In genomic region chr7:32871624-32872371, GRCh38 we compare ENCODE assay signal across 14 cellular contexts. TPM values are rescaled to one million over a fixed set of nuclear protein-coding genes. Genes with fewer than 3 reads are reported as not detected.
DNase-seq lines count a peak whose midpoint lies in the region; ATAC-seq, FAIRE-seq and TF ChIP-seq lines count a peak whose summit lies in the region.
"Had no signal": no experiment of that assay in that cellular context is flagged by ENCODE, and none has a peak within 500 bp of the region (broad histone marks: within the 10 kb centered on the region; RNA-seq: fewer than 3 reads in every experiment).

No MANE protein-coding gene starts in this region.

- H3K27me3 Mint-ChIP-seq in activated T-helper 1 cell treated with anti-CD3 and anti-CD28 coated beads, Interleukin-12 subunit alpha, Interleukin-12 subunit beta, Interleukin-2, Interleukin-4 antibody, amounts not matched to agents 30 ng/mL and 10 ng/mL and 1 ng/mL, durations not matched to agents 14 hours and 24 hours and 36 hours (ENCODE audit: insufficient read depth) = no peaks in the 10 kb centered on the region
- no peaks in the 10 kb centered on the region for H3K27me3 Mint-ChIP-seq in activated naive CD4-positive, alpha-beta T cell treated with anti-CD3 and anti-CD28 coated beads for 36 hours (ENCODE audit: low read depth)
- H3K27me3 Mint-ChIP-seq: central memory CD8-positive, alpha-beta T cell had no signal

- H3K27ac ChIP-seq in PC-9 = no peak overlapping the region
- H3K27ac ChIP-seq: KMS-11, RWPE1, spleen had no signal

- H3K36me3 ChIP-seq in PC-9 (ENCODE audit: low read depth) = peaks cover 62% of the 10 kb centered on the region

- H4K20me1 ChIP-seq in PC-9 (ENCODE audit: insufficient read depth) = peaks cover 21% of the 10 kb centered on the region

- H3K9me3 ChIP-seq in PC-9 (ENCODE audit: insufficient read depth, low read depth) = no peaks in the 10 kb centered on the region
- H3K9me3 ChIP-seq: spleen had no signal

- POLR2A ChIA-PET in PC-9 (lab: Charles Lee; ENCODE audit: unreplicated experiment) = no interaction called here

- H3K27me3 ChIP-seq in PC-9 (ENCODE audit: insufficient read depth, low read depth) = no peaks in the 10 kb centered on the region
- H3K27me3 ChIP-seq: spleen had no signal

- H3K36me3 Mint-ChIP-seq in activated T-helper 1 cell treated with anti-CD3 and anti-CD28 coated beads, Interleukin-12 subunit alpha, Interleukin-12 subunit beta, Interleukin-2, Interleukin-4 antibody, amounts not matched to agents 30 ng/mL and 10 ng/mL and 1 ng/mL, durations not matched to agents 14 hours and 24 hours and 36 hours (ENCODE audit: low read depth) = peaks cover 55% of the 10 kb centered on the region
- H3K36me3 Mint-ChIP-seq in activated naive CD4-positive, alpha-beta T cell treated with anti-CD3 and anti-CD28 coated beads for 36 hours (ENCODE audit: low read depth) = peaks cover 51% of the 10 kb centered on the region

- H2AFZ ChIP-seq in PC-9 = no peak overlapping the region

- peaks cover 16% of the 10 kb centered on the region for H3K79me2 ChIP-seq in PC-9 (ENCODE audit: low read depth)

- no peak for DNase-seq in Right ventricle myocardium inferior (ENCODE audit: missing footprints)
- no peak for DNase-seq in cardiac septum (ENCODE audit: low spot score)
- DNase-seq in activated T-helper 1 cell treated with anti-CD3 and anti-CD28 coated beads, Interleukin-12 subunit alpha, Interleukin-12 subunit beta, Interleukin-2, Interleukin-4 antibody, amounts not matched to agents 30 ng/mL and 10 ng/mL and 1 ng/mL, durations not matched to agents 14 hours and 24 hours and 36 hours (ENCODE audit: low spot score) = no peak
- DNase-seq in PC-9 = no peak
- no peak for DNase-seq in GM19239 (ENCODE audit: insufficient read length, low spot score)
- DNase-seq in GF-D8 (lab: John Stamatoyannopoulos, UW) = no peak
- DNase-seq in activated naive CD4-positive, alpha-beta T cell treated with anti-CD3 and anti-CD28 coated beads for 36 hours = no peak
- DNase-seq: NCI-H2227 treated with DMSO at 0.1 percent for 48 hours, nephron progenitor cell, spleen had no signal

- H3F3A ChIP-seq in PC-9 (ENCODE audit: insufficient read depth, low read depth) = peaks cover 5% of the 10 kb centered on the region; the same call in 1 of the 2 replicates

- no TSS peak for BruUV-seq in PC-9 (replicated peaks; lab: Mats Ljungman, UMichigan)

- ATAC-seq in Right ventricle myocardium inferior = peak; percentile 34
- peak; percentile 69 for ATAC-seq in HG02973 (IDR thresholded peaks at IDR 0.05; ENCODE audit: unreplicated experiment)

- no peak overlapping the region for H3K4me2 ChIP-seq in PC-9
- H3K4me2 ChIP-seq: KMS-11 had no signal

- H3K27ac Mint-ChIP-seq in activated T-helper 1 cell treated with anti-CD3 and anti-CD28 coated beads, Interleukin-12 subunit alpha, Interleukin-12 subunit beta, Interleukin-2, Interleukin-4 antibody, amounts not matched to agents 30 ng/mL and 10 ng/mL and 1 ng/mL, durations not matched to agents 14 hours and 24 hours and 36 hours = peak overlapping the region; percentile 40
- H3K27ac Mint-ChIP-seq in activated naive CD4-positive, alpha-beta T cell treated with anti-CD3 and anti-CD28 coated beads for 36 hours = no peak overlapping the region
- H3K27ac Mint-ChIP-seq: nephron progenitor cell had no signal

- CTCF ChIA-PET in PC-9 (lab: Charles Lee) = no interaction called here
- CTCF ChIA-PET in activated naive CD4-positive, alpha-beta T cell treated with anti-CD3 and anti-CD28 coated beads for 36 hours (lab: Charles Lee) = interaction anchor here (1.7 kb wide), 2 partner anchors 19 to 71 kb away, joined by 3 to 4 read pairs; no protein-coding TSS in a partner anchor

- no peaks in the 10 kb centered on the region; the same call in 1 of the 2 replicates for H3K9me2 ChIP-seq in PC-9 (ENCODE audit: insufficient read depth)

- intact Hi-C loops in Right ventricle myocardium inferior (cut with DNase I) (no loop called here), cardiac septum (cut with DNase I) (no loop called here), PC-9 (cut with micrococcal nuclease; ENCODE audit: unreplicated experiment) (no loop called here)
- intact Hi-C loops in activated T-helper 1 cell treated with anti-CD3 and anti-CD28 coated beads, Interleukin-12 subunit alpha, Interleukin-12 subunit beta, Interleukin-2, Interleukin-4 antibody, amounts not matched to agents 30 ng/mL and 10 ng/mL and 1 ng/mL, durations not matched to agents 14 hours and 24 hours and 36 hours (cut with micrococcal nuclease) = loop anchor here (1.0 kb wide), 1 partner anchor 19 kb away; no protein-coding TSS in a partner anchor
- intact Hi-C loops in activated naive CD4-positive, alpha-beta T cell treated with anti-CD3 and anti-CD28 coated beads for 36 hours (cut with micrococcal nuclease) = loop anchor here (2.0 kb wide), 1 partner anchor 13 kb away; no protein-coding TSS in a partner anchor

- no peak overlapping the region for H3K4me3 Mint-ChIP-seq in activated T-helper 1 cell treated with anti-CD3 and anti-CD28 coated beads, Interleukin-12 subunit alpha, Interleukin-12 subunit beta, Interleukin-2, Interleukin-4 antibody, amounts not matched to agents 30 ng/mL and 10 ng/mL and 1 ng/mL, durations not matched to agents 14 hours and 24 hours and 36 hours
- H3K4me3 Mint-ChIP-seq in activated naive CD4-positive, alpha-beta T cell treated with anti-CD3 and anti-CD28 coated beads for 36 hours = no peak overlapping the region
- H3K4me3 Mint-ChIP-seq: central memory CD8-positive, alpha-beta T cell; nephron progenitor cell had no signal

- no peak for TF ChIP-seq CTCF in PC-9 (conservative IDR thresholded peaks at IDR 0.05)

- no peak for FAIRE-seq in GM19239 (lab: Jason Lieb, UNC)

- no peaks in the 10 kb centered on the region for H3K9me3 Mint-ChIP-seq in activated T-helper 1 cell treated with anti-CD3 and anti-CD28 coated beads, Interleukin-12 subunit alpha, Interleukin-12 subunit beta, Interleukin-2, Interleukin-4 antibody, amounts not matched to agents 30 ng/mL and 10 ng/mL and 1 ng/mL, durations not matched to agents 14 hours and 24 hours and 36 hours
- no peaks in the 10 kb centered on the region for H3K9me3 Mint-ChIP-seq in activated naive CD4-positive, alpha-beta T cell treated with anti-CD3 and anti-CD28 coated beads for 36 hours
- H3K9me3 Mint-ChIP-seq: central memory CD8-positive, alpha-beta T cell had no signal

- peaks cover 28% of the 10 kb centered on the region for H3K4me1 Mint-ChIP-seq in activated T-helper 1 cell treated with anti-CD3 and anti-CD28 coated beads, Interleukin-12 subunit alpha, Interleukin-12 subunit beta, Interleukin-2, Interleukin-4 antibody, amounts not matched to agents 30 ng/mL and 10 ng/mL and 1 ng/mL, durations not matched to agents 14 hours and 24 hours and 36 hours (ENCODE audit: low read depth)
- peaks cover 21% of the 10 kb centered on the region for H3K4me1 Mint-ChIP-seq in activated naive CD4-positive, alpha-beta T cell treated with anti-CD3 and anti-CD28 coated beads for 36 hours (ENCODE audit: low read depth)

- H3K4me3 ChIP-seq in PC-9 = no peak overlapping the region
- H3K4me3 ChIP-seq: spleen had no signal

- H3K4me1 ChIP-seq in PC-9 (replicated peaks; ENCODE audit: insufficient read depth) = no peaks in the 10 kb centered on the region

RNA-seq across cellular contexts. Expression of gene KBTBD2, which starts 19.8 kb away (rescaled TPM):
- total RNA-seq in Right ventricle myocardium inferior (27.0 TPM), cardiac septum (30.8 TPM), PC-9 (2021) (49.1 and 56.7 TPM in 2 replicates)
- total RNA-seq in activated T-helper 1 cell treated with anti-CD3 and anti-CD28 coated beads, Interleukin-12 subunit alpha, Interleukin-12 subunit beta, Interleukin-2, Interleukin-4 antibody, amounts not matched to agents 30 ng/mL and 10 ng/mL and 1 ng/mL, durations not matched to agents 14 hours and 24 hours and 36 hours = 29.0 and 34.0 TPM in 2 replicates
- total RNA-seq in activated naive CD4-positive, alpha-beta T cell treated with anti-CD3 and anti-CD28 coated beads for 36 hours = 10 to 100 TPM; 30.6 to 32.2 TPM

Comparison
In these comparisons a context has a peak if more than half of its experiments do, and no peak if none do; other contexts are left out.
1. intact Hi-C loops: an anchor here in activated T-helper 1 cell treated with anti-CD3 and anti-CD28 coated beads, Interleukin-12 subunit alpha, Interleukin-12 subunit beta, Interleukin-2, Interleukin-4 antibody, amounts not matched to agents 30 ng/mL and 10 ng/mL and 1 ng/mL, durations not matched to agents 14 hours and 24 hours and 36 hours (1.0 kb wide) and activated naive CD4-positive, alpha-beta T cell treated with anti-CD3 and anti-CD28 coated beads for 36 hours (2.0 kb wide); none called in Right ventricle myocardium inferior, cardiac septum and PC-9.